Comparison of ENCODE assay signal across 23 cellular contexts in the genomic region with DNA sequence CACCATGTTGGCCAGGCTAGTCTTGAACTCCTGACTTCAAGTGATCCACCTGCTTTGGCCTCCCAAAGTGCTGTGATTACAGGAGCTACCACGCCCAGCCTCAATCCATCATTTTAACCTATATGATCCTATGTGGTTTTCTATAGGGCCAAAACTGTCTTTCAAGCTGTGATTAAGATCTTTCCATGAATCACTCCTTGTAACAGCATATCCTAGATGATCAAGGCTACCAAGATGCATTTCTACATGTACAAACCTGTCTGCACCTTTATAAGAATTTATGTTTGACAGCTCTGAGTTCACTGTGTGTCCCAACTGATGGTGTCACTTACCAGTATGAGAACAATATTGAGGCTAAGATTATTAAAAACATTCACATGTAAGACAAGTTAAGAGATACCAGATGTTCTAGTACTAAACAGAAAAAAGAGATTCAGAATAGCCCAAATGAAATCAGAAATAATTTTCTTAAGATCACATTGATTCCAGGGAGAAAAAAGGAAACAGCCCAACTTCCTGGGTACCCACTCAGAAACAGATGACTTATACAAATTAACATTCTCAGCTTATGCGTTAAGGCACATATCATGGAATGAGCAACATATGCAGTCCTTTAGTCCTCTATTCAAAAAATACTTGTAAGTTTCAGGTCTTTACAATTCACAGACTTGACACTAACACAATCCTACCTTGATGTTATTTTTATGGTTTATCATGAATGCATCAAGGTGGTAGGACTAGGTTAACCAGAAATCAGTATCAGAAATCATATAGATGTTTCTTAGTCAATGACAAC. TPM values are rescaled to one million over a fixed set of nuclear protein-coding genes. Genes with fewer than 3 reads are reported as not detected.
A peak's percentile ranks its signal among the peaks of the same experiment; 100 is the strongest.
DNase-seq lines count a peak whose midpoint lies in the region; ATAC-seq, FAIRE-seq and TF ChIP-seq lines count a peak whose summit lies in the region.
"Had no signal": no experiment of that assay in that cellular context is flagged by ENCODE, and none has a peak within 500 bp of the region (broad histone marks: within the 10 kb centered on the region; RNA-seq: fewer than 3 reads in every experiment).

No MANE protein-coding gene starts in this region.

- no peak overlapping the region for H3K4me2 ChIP-seq in A549

- TF ChIP-seq RAD21 in A549 (conservative IDR thresholded peaks at IDR 0.05 in 1 of 2, IDR thresholded peaks at IDR 0.05 in 1 of 2): no peak

- no peak for TF ChIP-seq EP300 in A549 (IDR thresholded peaks at IDR 0.05)

- no peak for ATAC-seq in A549
- no peak for ATAC-seq in CD4-positive, alpha-beta T cell (ENCODE audit: poor library complexity)
- ATAC-seq in heart right ventricle: no peak
- ATAC-seq in HG03097 (IDR thresholded peaks at IDR 0.05; ENCODE audit: low FRiP score, unreplicated experiment): no peak
- ATAC-seq: gastrocnemius medialis, HepG2, left lung, mucosa of descending colon, right lobe of liver had no signal

- H3K27ac ChIP-seq in A549: no peak overlapping the region
- H3K27ac ChIP-seq in CD4-positive, alpha-beta T cell (ENCODE audit: low read depth, low read length): no peak overlapping the region
- H3K27ac ChIP-seq in esophagus squamous epithelium: peak overlapping the region; percentile 17 to 63 (median 47)
- H3K27ac ChIP-seq in heart right ventricle: no peak overlapping the region
- H3K27ac ChIP-seq: gastrocnemius medialis, left lung, right lobe of liver, testis had no signal

- intact Hi-C loops in CD4-positive, alpha-beta T cell (cut with DNase I, micrococcal nuclease): no loop called here
- intact Hi-C loops in esophagus squamous epithelium (cut with DNase I): no loop called here
- intact Hi-C loops in heart right ventricle (cut with DNase I): no loop called here

- TF ChIP-seq POLR2A in A549 (IDR thresholded peaks at IDR 0.05; ENCODE audit: low read length): no peak
- TF ChIP-seq POLR2A in esophagus squamous epithelium (IDR thresholded peaks at IDR 0.05): no peak

- H3K36me3 ChIP-seq in esophagus squamous epithelium (peaks cover 0 to 66% (median 5%) of the 10 kb centered on the region in 3 donors), heart right ventricle (peaks cover 0 to 76% (median 0%) of the 10 kb centered on the region in 9 donors)
- H3K36me3 ChIP-seq: gastrocnemius medialis, right lobe of liver had no signal

- FAIRE-seq in A549 (lab: Jason Lieb, UNC): peak; percentile 93
- FAIRE-seq: D721Med, endometrium, HepG2 had no signal

- no peaks in the 10 kb centered on the region for H3K27me3 ChIP-seq in CD4-positive, alpha-beta T cell (ENCODE audit: control insufficient read depth, insufficient read depth, low read length)
- H3K27me3 ChIP-seq in esophagus squamous epithelium (no peaks in the 10 kb centered on the region), heart right ventricle (no peaks in the 10 kb centered on the region)
- H3K27me3 ChIP-seq: gastrocnemius medialis, left lung, right lobe of liver, testis had no signal

- H3K4me3 Mint-ChIP-seq in CD4-positive, alpha-beta T cell: no peak overlapping the region
- peak overlapping the region; percentile 17 for H3K4me3 Mint-ChIP-seq in T-helper 1 cell treated with Interleukin-12 subunit alpha and Interleukin-12 subunit beta and Interleukin-4 antibody, amounts not matched to agents 30 μg/mL and 1 μg/mL, for 36 hours
- H3K4me3 Mint-ChIP-seq: B cell had no signal

- H3K4me3 ChIP-seq in A549 (no peak overlapping the region), esophagus squamous epithelium (no peak overlapping the region), heart right ventricle (no peak overlapping the region)
- H3K4me3 ChIP-seq: gastrocnemius medialis, left lung, mucosa of descending colon, right lobe of liver, testis had no signal

- CTCF ChIA-PET in A549 (lab: Yijun Ruan, JAX): interaction anchor here (0.6 to 1.1 kb wide), 6 partner anchors 9 to 489 kb away, joined by 3 to 4 read pairs (median 3); no protein-coding TSS in a partner anchor
- CTCF ChIA-PET in CD4-positive, alpha-beta T cell (lab: Charles Lee): interaction anchor here (0.7 kb wide), 1 partner anchor 67 kb away, joined by 4 read pairs; no protein-coding TSS in a partner anchor

- DNase-seq in A549 (ENCODE audit: low read depth in 1 of 2, low spot score in 1 of 2): no peak
- DNase-seq in CD4-positive, alpha-beta T cell: no peak
- no peak for DNase-seq in esophagus squamous epithelium (lab: John Stamatoyannopoulos, UW)
- DNase-seq in heart right ventricle: no peak
- no peak for DNase-seq in NK-92 (lab: John Stamatoyannopoulos, UW; ENCODE audit: unreplicated experiment)
- no peak for DNase-seq in GDM1 (lab: John Stamatoyannopoulos, UW)
- DNase-seq: activated CD4-positive, alpha-beta T cell treated with anti-CD3 and anti-CD28 coated beads for 1 hour; aorta; gastrocnemius medialis; left lung; mucosa of descending colon; nucleus accumbens; right lobe of liver; SIG-M5; stimulated activated CD4-positive, alpha-beta T cell treated with anti-CD3 and anti-CD28 coated beads, Interleukin-2, amount 100 ng/mL, for 24 hours; T-helper 9 cell; testis had no signal

- no peaks in the 10 kb centered on the region for H3K4me1 Mint-ChIP-seq in CD4-positive, alpha-beta T cell (ENCODE audit: low read depth)
- H3K4me1 Mint-ChIP-seq in T-helper 1 cell treated with Interleukin-12 subunit alpha and Interleukin-12 subunit beta and Interleukin-4 antibody, amounts not matched to agents 30 μg/mL and 1 μg/mL, for 36 hours (ENCODE audit: low read depth): peaks cover 18% of the 10 kb centered on the region
- H3K4me1 Mint-ChIP-seq: B cell had no signal

- no peaks in the 10 kb centered on the region for H3K27me3 Mint-ChIP-seq in CD4-positive, alpha-beta T cell
- H3K27me3 Mint-ChIP-seq in T-helper 1 cell treated with Interleukin-12 subunit alpha and Interleukin-12 subunit beta and Interleukin-4 antibody, amounts not matched to agents 30 μg/mL and 1 μg/mL, for 36 hours (ENCODE audit: low read depth): no peaks in the 10 kb centered on the region
- H3K27me3 Mint-ChIP-seq: B cell had no signal

- TF ChIP-seq CTCF in A549 (IDR thresholded peaks at IDR 0.05): no peak
- no peak for TF ChIP-seq CTCF in CD4-positive, alpha-beta T cell (IDR thresholded peaks at IDR 0.05)
- no peak for TF ChIP-seq CTCF in esophagus squamous epithelium (IDR thresholded peaks at IDR 0.05)
- no peak for TF ChIP-seq CTCF in heart right ventricle (IDR thresholded peaks at IDR 0.05)

- H3K9me3 Mint-ChIP-seq in CD4-positive, alpha-beta T cell: no peaks in the 10 kb centered on the region
- peaks cover 3% of the 10 kb centered on the region for H3K9me3 Mint-ChIP-seq in T-helper 1 cell treated with Interleukin-12 subunit alpha and Interleukin-12 subunit beta and Interleukin-4 antibody, amounts not matched to agents 30 μg/mL and 1 μg/mL, for 36 hours

- H3K4me1 ChIP-seq in A549 (no peaks in the 10 kb centered on the region), esophagus squamous epithelium (peaks cover 0 to 24% (median 6%) of the 10 kb centered on the region in 3 donors), heart right ventricle (no peaks in the 10 kb centered on the region)
- H3K4me1 ChIP-seq: gastrocnemius medialis, left lung, right lobe of liver, testis had no signal

- H3K27ac Mint-ChIP-seq in CD4-positive, alpha-beta T cell: peak overlapping the region; percentile 42
- peak overlapping the region; percentile 79 for H3K27ac Mint-ChIP-seq in T-helper 1 cell treated with Interleukin-12 subunit alpha and Interleukin-12 subunit beta and Interleukin-4 antibody, amounts not matched to agents 30 μg/mL and 1 μg/mL, for 36 hours
- H3K27ac Mint-ChIP-seq: B cell had no signal

- WGBS in A549 (ENCODE audit: missing lambda C conversion rate): 93% methylated on average over 2 of the region's 2 CpGs
- 35 to 56% methylated on average over 2 of the region's 2 CpGs for WGBS in esophagus squamous epithelium, 2 donors
- 93% methylated on average over 2 of the region's 2 CpGs for WGBS in heart right ventricle, 2 donors

- POLR2A ChIA-PET in A549 (lab: Yijun Ruan, JAX): no interaction called here
- POLR2A ChIA-PET in CD4-positive, alpha-beta T cell (lab: Charles Lee): interaction anchor here (1.4 kb wide), 1 partner anchor 25 kb away, joined by 3 read pairs; a partner anchor contains a TSS

- no peaks in the 10 kb centered on the region for H3K9me3 ChIP-seq in A549
- no peaks in the 10 kb centered on the region for H3K9me3 ChIP-seq in CD4-positive, alpha-beta T cell (ENCODE audit: control insufficient read depth, low read length)
- H3K9me3 ChIP-seq in esophagus squamous epithelium: no peaks in the 10 kb centered on the region
- H3K9me3 ChIP-seq in heart right ventricle: no peaks in the 10 kb centered on the region
- H3K9me3 ChIP-seq: gastrocnemius medialis, left lung, mucosa of descending colon, right lobe of liver, testis had no signal

- H3K36me3 Mint-ChIP-seq in CD4-positive, alpha-beta T cell (ENCODE audit: low read depth): peaks cover 40% of the 10 kb centered on the region
- H3K36me3 Mint-ChIP-seq in T-helper 1 cell treated with Interleukin-12 subunit alpha and Interleukin-12 subunit beta and Interleukin-4 antibody, amounts not matched to agents 30 μg/mL and 1 μg/mL, for 36 hours (ENCODE audit: low read depth): peaks cover 17% of the 10 kb centered on the region

TF ChIP-seq in A549, 52 proteins besides CTCF, POLR2A, EP300 and RAD21 (continues in another document):
- TF ChIP-seq TP53 (CRISPR knock-in tag; IDR thresholded peaks at IDR 0.05) (no peak), NPAS2 (CRISPR knock-in tag; IDR thresholded peaks at IDR 0.05; ENCODE audit: borderline replicate concordance) (no peak), NR3C1 (IDR thresholded peaks at IDR 0.05) (no peak), CEBPB (IDR thresholded peaks at IDR 0.05) (no peak), RARB (CRISPR knock-in tag; IDR thresholded peaks at IDR 0.05) (no peak)

RNA-seq across cellular contexts. Expression of a gene that starts 24.8 kb away (rescaled TPM):
- polyA plus RNA-seq in A549 (2011; rRNA removed) (594 and 676 TPM in 2 replicates), A549 (2017; fragmentation: RNase III; extraction: RNeasy Plus Mini Kit Qiagen cat#74134 plus additional on column Dnase treatment) (745 to 807 TPM (median 792 TPM) in 3 replicates), heart right ventricle (100 to 1,000 TPM; 237 to 600 TPM)
- 659 and 774 TPM in 2 replicates for polyA plus RNA-seq in A549 (2012; cell fraction: cytosol; rRNA removed)
- polyA plus RNA-seq in A549 (2012; cell fraction: nucleus; rRNA removed): 436 and 458 TPM in 2 replicates
- 271 and 314 TPM in 2 replicates for polyA minus RNA-seq in A549 (2011; rRNA and poly(A)+ RNA removed)
- 100 to 1,000 TPM; 167 to 169 TPM for total RNA-seq in CD4-positive, alpha-beta T cell
- total RNA-seq in esophagus squamous epithelium (100 to 1,000 TPM; 246 to 363 (median 313) TPM), heart right ventricle (100 to 1,000 TPM in 3 of 10 donors, 10 to 100 TPM in 7; 60.3 to 178 (median 83.7) TPM)

RNA-seq across cellular contexts. Expression of a gene that starts 36.1 kb away (rescaled TPM):
- polyA plus RNA-seq in A549 (2011; rRNA removed): 0.22 and 0.41 TPM in 2 replicates
- 0.79 and 1.00 TPM in 2 replicates for polyA plus RNA-seq in A549 (2012; cell fraction: cytosol; rRNA removed)
- polyA plus RNA-seq in A549 (2012; cell fraction: nucleus; rRNA removed): 2.9 and 3.5 TPM in 2 replicates
- polyA plus RNA-seq in A549 (2017; fragmentation: RNase III; extraction: RNeasy Plus Mini Kit Qiagen cat#74134 plus additional on column Dnase treatment): 0.73 to 1.1 TPM (median 0.91 TPM) in 3 replicates
- 0.88 and 1.2 TPM in 2 replicates for polyA minus RNA-seq in A549 (2011; rRNA and poly(A)+ RNA removed)
- under 1 TPM; 0.14 to 0.19 TPM for total RNA-seq in CD4-positive, alpha-beta T cell
- under 1 TPM in 1 of 4 donors, not detected in 3; 0.19 TPM for total RNA-seq in esophagus squamous epithelium
- total RNA-seq in heart right ventricle: 10 to 100 TPM in 1 of 10 donors, 1 to 10 TPM in 6, under 1 TPM in 3; 0.66 to 10.0 (median 1.6) TPM
- polyA plus RNA-seq in heart right ventricle: 1 to 10 TPM; 1.4 to 9.3 TPM

Comparison
In these comparisons a context has a peak if more than half of its experiments do, and no peak if none do; other contexts are left out.
1. H3K27ac ChIP-seq: peak in esophagus squamous epithelium (4 of 4); none in A549 (0 of 2), CD4-positive, alpha-beta T cell (single experiment) and heart right ventricle (0 of 10).